8 cellular contexts compared by ENCODE assay signal in genomic region chr5:158013939-158014338, GRCh38.
A peak's percentile ranks its signal among the peaks of the same experiment; 100 is the strongest.
DNase-seq lines count a peak whose midpoint lies in the region; ATAC-seq and TF ChIP-seq lines count a peak whose summit lies in the region.

No MANE protein-coding gene starts in this region.

- H3K36me3 ChIP-seq in Caco-2 (ENCODE audit: control insufficient read depth, insufficient read depth, low read length) = no peaks in the 10 kb centered on the region
- no peaks in the 10 kb centered on the region for H3K36me3 ChIP-seq in right lobe of liver

- H3K4me3 Mint-ChIP-seq in Caco-2 (ENCODE audit: unreplicated experiment) (no peak overlapping the region), chondrocyte (ENCODE audit: unreplicated experiment) (no peak overlapping the region)

- BruUV-seq in Caco-2 (replicated peaks; lab: Mats Ljungman, UMichigan) = no TSS peak

- intact Hi-C loops in Caco-2 (cut with micrococcal nuclease; ENCODE audit: unreplicated experiment) (loop anchor here (1.0 kb wide), 1 partner anchor 1093 kb away; no protein-coding TSS in a partner anchor), right lobe of liver (cut with DNase I) (no loop called here)

- TF ChIP-seq EP300 in Ishikawa (IDR thresholded peaks at IDR 0.05; ENCODE audit: borderline replicate concordance) = no peak

- TF ChIP-seq RAD21 in Ishikawa (IDR thresholded peaks at IDR 0.05; ENCODE audit: low read depth) = peak; percentile 60

- no peak for TF ChIP-seq POLR2A in right lobe of liver (IDR thresholded peaks at IDR 0.05)

- H3K36me3 Mint-ChIP-seq in Caco-2 (ENCODE audit: insufficient read depth, unreplicated experiment) = no peaks in the 10 kb centered on the region
- no peaks in the 10 kb centered on the region for H3K36me3 Mint-ChIP-seq in chondrocyte (ENCODE audit: low read depth)

- WGBS in right lobe of liver (ENCODE audit: insufficient coverage, low coverage, low lambda C conversion rate, missing lambda C conversion rate) = 12% methylated on average over 6 of the region's 6 CpGs

- POLR2A ChIA-PET in Caco-2 (lab: Charles Lee) = no interaction called here

- H3K9me3 ChIP-seq in Caco-2 = no peaks in the 10 kb centered on the region
- H3K9me3 ChIP-seq in right lobe of liver = no peaks in the 10 kb centered on the region

- H3K27me3 Mint-ChIP-seq in Caco-2 (ENCODE audit: insufficient read depth, unreplicated experiment) = no peaks in the 10 kb centered on the region
- no peaks in the 10 kb centered on the region for H3K27me3 Mint-ChIP-seq in chondrocyte (ENCODE audit: low read depth)

- CTCF ChIA-PET in Caco-2 (lab: Charles Lee) = interaction anchor here (0.9 kb wide), 1 partner anchor 13 kb away, joined by 3 read pairs; no protein-coding TSS in a partner anchor

- ATAC-seq in right lobe of liver = peak; percentile 84 to 90 (median 87)
- ATAC-seq in HG03025 (IDR thresholded peaks at IDR 0.05; ENCODE audit: low FRiP score, unreplicated experiment) = no peak
- ATAC-seq in HG03045 (IDR thresholded peaks at IDR 0.05; ENCODE audit: unreplicated experiment) = no peak
- ATAC-seq in HG03135 (IDR thresholded peaks at IDR 0.05; ENCODE audit: unreplicated experiment) = no peak

- H3K9me3 Mint-ChIP-seq in Caco-2 (ENCODE audit: unreplicated experiment) (no peaks in the 10 kb centered on the region), chondrocyte (ENCODE audit: low read depth) (no peaks in the 10 kb centered on the region)

- H3K27ac Mint-ChIP-seq in Caco-2 (ENCODE audit: unreplicated experiment) = no peak overlapping the region
- no peak overlapping the region for H3K27ac Mint-ChIP-seq in chondrocyte (ENCODE audit: unreplicated experiment)

- H3K4me3 ChIP-seq in Caco-2 (ENCODE audit: low read depth, low read length) = no peak overlapping the region
- no peak overlapping the region for H3K4me3 ChIP-seq in right lobe of liver

- peaks cover 8% of the 10 kb centered on the region; the same call in 1 of the 2 replicates for H3K4me1 ChIP-seq in Caco-2
- H3K4me1 ChIP-seq in right lobe of liver = peaks cover 0 to 23% (median 3%) of the 10 kb centered on the region in 4 donors

- TF ChIP-seq CTCF in Caco-2 (IDR thresholded peaks at IDR 0.05; ENCODE audit: insufficient read depth in 1 of 2, low read depth in 1 of 2, low read length in 1 of 2, severe bottlenecking in 1 of 2, unreplicated experiment in 1 of 2) (peak; percentile 45 to 47), chondrocyte (IDR thresholded peaks at IDR 0.05) (peak; percentile 79), right lobe of liver (IDR thresholded peaks at IDR 0.05) (peak; percentile 52 to 56 (median 55))

- no peaks in the 10 kb centered on the region for H3K27me3 ChIP-seq in Caco-2 (replicated peaks; ENCODE audit: control insufficient read depth, insufficient read depth, low read length)
- H3K27me3 ChIP-seq in right lobe of liver = no peaks in the 10 kb centered on the region

- H3K4me1 Mint-ChIP-seq in Caco-2 (ENCODE audit: low read depth, unreplicated experiment) (no peaks in the 10 kb centered on the region), chondrocyte (ENCODE audit: low read depth) (peaks cover 12% of the 10 kb centered on the region)

- DNase-seq in Caco-2 (peak; percentile 40 to 50), chondrocyte (ENCODE audit: low spot score) (no peak), right lobe of liver (peak in 2 of 3 donors; percentile 29 to 46), NCI-H1092 (lab: John Stamatoyannopoulos, UW) (no peak)

- no peak overlapping the region for H3K27ac ChIP-seq in right lobe of liver

TF ChIP-seq in Ishikawa, 13 proteins besides CTCF, POLR2A, EP300 and RAD21:
- TF ChIP-seq CEBPB (IDR thresholded peaks at IDR 0.05) (no peak), NFIC (IDR thresholded peaks at IDR 0.05) (no peak), EGR1 (IDR thresholded peaks at IDR 0.05) (no peak), FOXM1 (IDR thresholded peaks at IDR 0.05; ENCODE audit: borderline replicate concordance, low read depth) (no peak), MAX (IDR thresholded peaks at IDR 0.05) (no peak), ZBTB7A (IDR thresholded peaks at IDR 0.05; ENCODE audit: low read depth) (no peak), TCF12 (IDR thresholded peaks at IDR 0.05; ENCODE audit: low read depth) (no peak), CREB1 (IDR thresholded peaks at IDR 0.05; ENCODE audit: low read depth) (no peak), TEAD4 (IDR thresholded peaks at IDR 0.05) (no peak)
- TF ChIP-seq, protein P1, sequence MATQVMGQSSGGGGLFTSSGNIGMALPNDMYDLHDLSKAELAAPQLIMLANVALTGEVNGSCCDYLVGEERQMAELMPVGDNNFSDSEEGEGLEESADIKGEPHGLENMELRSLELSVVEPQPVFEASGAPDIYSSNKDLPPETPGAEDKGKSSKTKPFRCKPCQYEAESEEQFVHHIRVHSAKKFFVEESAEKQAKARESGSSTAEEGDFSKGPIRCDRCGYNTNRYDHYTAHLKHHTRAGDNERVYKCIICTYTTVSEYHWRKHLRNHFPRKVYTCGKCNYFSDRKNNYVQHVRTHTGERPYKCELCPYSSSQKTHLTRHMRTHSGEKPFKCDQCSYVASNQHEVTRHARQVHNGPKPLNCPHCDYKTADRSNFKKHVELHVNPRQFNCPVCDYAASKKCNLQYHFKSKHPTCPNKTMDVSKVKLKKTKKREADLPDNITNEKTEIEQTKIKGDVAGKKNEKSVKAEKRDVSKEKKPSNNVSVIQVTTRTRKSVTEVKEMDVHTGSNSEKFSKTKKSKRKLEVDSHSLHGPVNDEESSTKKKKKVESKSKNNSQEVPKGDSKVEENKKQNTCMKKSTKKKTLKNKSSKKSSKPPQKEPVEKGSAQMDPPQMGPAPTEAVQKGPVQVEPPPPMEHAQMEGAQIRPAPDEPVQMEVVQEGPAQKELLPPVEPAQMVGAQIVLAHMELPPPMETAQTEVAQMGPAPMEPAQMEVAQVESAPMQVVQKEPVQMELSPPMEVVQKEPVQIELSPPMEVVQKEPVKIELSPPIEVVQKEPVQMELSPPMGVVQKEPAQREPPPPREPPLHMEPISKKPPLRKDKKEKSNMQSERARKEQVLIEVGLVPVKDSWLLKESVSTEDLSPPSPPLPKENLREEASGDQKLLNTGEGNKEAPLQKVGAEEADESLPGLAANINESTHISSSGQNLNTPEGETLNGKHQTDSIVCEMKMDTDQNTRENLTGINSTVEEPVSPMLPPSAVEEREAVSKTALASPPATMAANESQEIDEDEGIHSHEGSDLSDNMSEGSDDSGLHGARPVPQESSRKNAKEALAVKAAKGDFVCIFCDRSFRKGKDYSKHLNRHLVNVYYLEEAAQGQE (IDR thresholded peaks at IDR 0.05; ENCODE audit: low read depth) = no peak
- TF ChIP-seq, protein P2, sequence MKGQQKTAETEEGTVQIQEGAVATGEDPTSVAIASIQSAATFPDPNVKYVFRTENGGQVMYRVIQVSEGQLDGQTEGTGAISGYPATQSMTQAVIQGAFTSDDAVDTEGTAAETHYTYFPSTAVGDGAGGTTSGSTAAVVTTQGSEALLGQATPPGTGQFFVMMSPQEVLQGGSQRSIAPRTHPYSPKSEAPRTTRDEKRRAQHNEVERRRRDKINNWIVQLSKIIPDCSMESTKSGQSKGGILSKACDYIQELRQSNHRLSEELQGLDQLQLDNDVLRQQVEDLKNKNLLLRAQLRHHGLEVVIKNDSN (IDR thresholded peaks at IDR 0.05) = no peak

Comparison
In these comparisons a context has a peak if more than half of its experiments do, and no peak if none do; other contexts are left out.
1. DNase-seq: peak in Caco-2 (2 of 2) and right lobe of liver (2 of 3); none in chondrocyte (single experiment) and NCI-H1092 (single experiment).
2. ATAC-seq: peak in right lobe of liver (4 of 4); none in HG03025 (single experiment), HG03045 (single experiment) and HG03135 (single experiment).
3. Peak in every context shown above with its lines, with median percentiles within 50 percentile points of each other: CTCF ChIP-seq.